Comparison of ENCODE assay signal across 23 cellular contexts in the genomic region with DNA sequence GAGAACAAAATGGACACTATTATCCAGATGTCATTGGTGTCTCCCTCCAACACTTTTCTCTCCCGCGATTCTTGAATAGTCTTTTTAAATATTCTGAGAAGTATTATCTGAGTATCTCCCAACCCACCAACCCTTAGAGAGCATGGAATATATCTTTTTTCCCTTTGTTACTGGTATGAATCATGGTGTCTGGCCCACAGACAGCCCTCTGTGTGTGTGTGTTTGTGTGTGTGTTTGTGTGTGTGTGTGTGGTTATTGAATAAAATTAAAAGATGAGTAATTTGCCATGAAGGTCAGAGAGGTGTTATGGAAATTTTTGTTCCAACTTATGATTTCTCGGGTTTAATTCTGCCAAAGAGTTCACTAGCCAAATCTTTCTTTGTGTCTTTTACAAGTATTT. TPM values are rescaled to one million over a fixed set of nuclear protein-coding genes. Genes with fewer than 3 reads are reported as not detected.
DNase-seq lines count a peak whose midpoint lies in the region; ATAC-seq and TF ChIP-seq lines count a peak whose summit lies in the region.
"Had no signal": no experiment of that assay in that cellular context is flagged by ENCODE, and none has a peak within 500 bp of the region (broad histone marks: within the 10 kb centered on the region; RNA-seq: fewer than 3 reads in every experiment).

No MANE protein-coding gene starts in this region.

- no peaks in the 10 kb centered on the region for H3K27me3 Mint-ChIP-seq in activated naive CD4-positive, alpha-beta T cell treated with anti-CD3 and anti-CD28 coated beads for 36 hours (ENCODE audit: low read depth)
- H3K27me3 Mint-ChIP-seq in activated T-helper 1 cell treated with anti-CD3 and anti-CD28 coated beads, Interleukin-12 subunit alpha, Interleukin-12 subunit beta, Interleukin-2, Interleukin-4 antibody, amounts not matched to agents 30 ng/mL and 10 ng/mL and 1 ng/mL, durations not matched to agents 14 hours and 24 hours and 36 hours (ENCODE audit: insufficient read depth): no peaks in the 10 kb centered on the region

- TF ChIP-seq CTCF in fibroblast of pulmonary artery (IDR thresholded peaks at IDR 0.05; ENCODE audit: low read length, missing control alignments): no peak

- no peak overlapping the region for H3K4me3 ChIP-seq in fibroblast of pulmonary artery (replicated peaks; ENCODE audit: low read depth, low read length)
- H3K4me3 ChIP-seq: heart left ventricle, pancreas, smooth muscle cell, uterus had no signal

- DNase-seq in activated naive CD4-positive, alpha-beta T cell treated with anti-CD3 and anti-CD28 coated beads for 36 hours: no peak
- no peak for DNase-seq in activated naive CD4-positive, alpha-beta T cell treated with Interleukin-2 at 50 U/mL for 16 hours
- peak; percentile 21 for DNase-seq in HCEC 1CT
- DNase-seq in activated T-helper 1 cell treated with anti-CD3 and anti-CD28 coated beads, Interleukin-12 subunit alpha, Interleukin-12 subunit beta, Interleukin-2, Interleukin-4 antibody, amounts not matched to agents 30 ng/mL and 10 ng/mL and 1 ng/mL, durations not matched to agents 14 hours and 24 hours and 36 hours (ENCODE audit: low spot score): no peak
- peak; percentile 7 for DNase-seq in fibroblast of pulmonary artery (ENCODE audit: low read depth)
- DNase-seq in cardiac septum (ENCODE audit: low spot score): no peak
- no peak for DNase-seq in left ventricle myocardium superior
- DNase-seq: activated CD8-positive, alpha-beta memory T cell treated with anti-CD3 and anti-CD28 coated beads for 24 hours; C1 segment of cervical spinal cord; effector CD4-positive, alpha-beta T cell; H9; heart left ventricle; NCI-H1092; NCI-H1694 treated with DMSO at 0.1 percent for 48 hours; NCI-H524 treated with DMSO at 0.1 percent for 48 hours; pancreas; PC-3; stimulated activated naive CD4-positive, alpha-beta T cell treated with Interleukin-2 at 50 U/mL for 16 hours; uterus had no signal

- peaks cover 26% of the 10 kb centered on the region for H3K36me3 Mint-ChIP-seq in activated naive CD4-positive, alpha-beta T cell treated with anti-CD3 and anti-CD28 coated beads for 36 hours (ENCODE audit: low read depth)
- peaks cover 31% of the 10 kb centered on the region for H3K36me3 Mint-ChIP-seq in activated T-helper 1 cell treated with anti-CD3 and anti-CD28 coated beads, Interleukin-12 subunit alpha, Interleukin-12 subunit beta, Interleukin-2, Interleukin-4 antibody, amounts not matched to agents 30 ng/mL and 10 ng/mL and 1 ng/mL, durations not matched to agents 14 hours and 24 hours and 36 hours (ENCODE audit: low read depth)

- H3K4me3 Mint-ChIP-seq in activated naive CD4-positive, alpha-beta T cell treated with anti-CD3 and anti-CD28 coated beads for 36 hours: no peak overlapping the region
- H3K4me3 Mint-ChIP-seq in activated T-helper 1 cell treated with anti-CD3 and anti-CD28 coated beads, Interleukin-12 subunit alpha, Interleukin-12 subunit beta, Interleukin-2, Interleukin-4 antibody, amounts not matched to agents 30 ng/mL and 10 ng/mL and 1 ng/mL, durations not matched to agents 14 hours and 24 hours and 36 hours: no peak overlapping the region
- H3K4me3 Mint-ChIP-seq: H9, neural crest cell had no signal

- H3K4me1 Mint-ChIP-seq in activated naive CD4-positive, alpha-beta T cell treated with anti-CD3 and anti-CD28 coated beads for 36 hours (ENCODE audit: low read depth): peaks cover 70% of the 10 kb centered on the region
- peaks cover 23% of the 10 kb centered on the region for H3K4me1 Mint-ChIP-seq in activated T-helper 1 cell treated with anti-CD3 and anti-CD28 coated beads, Interleukin-12 subunit alpha, Interleukin-12 subunit beta, Interleukin-2, Interleukin-4 antibody, amounts not matched to agents 30 ng/mL and 10 ng/mL and 1 ng/mL, durations not matched to agents 14 hours and 24 hours and 36 hours (ENCODE audit: low read depth)
- H3K4me1 Mint-ChIP-seq: H9, neural crest cell had no signal

- intact Hi-C loops in activated naive CD4-positive, alpha-beta T cell treated with anti-CD3 and anti-CD28 coated beads for 36 hours (cut with micrococcal nuclease): loop anchor here (1.0 to 5.0 kb wide), 3 partner anchors 9 to 35 kb away; no protein-coding TSS in a partner anchor
- intact Hi-C loops in activated T-helper 1 cell treated with anti-CD3 and anti-CD28 coated beads, Interleukin-12 subunit alpha, Interleukin-12 subunit beta, Interleukin-2, Interleukin-4 antibody, amounts not matched to agents 30 ng/mL and 10 ng/mL and 1 ng/mL, durations not matched to agents 14 hours and 24 hours and 36 hours (cut with micrococcal nuclease): loop anchor here (1.0 kb wide), 1 partner anchor 18 kb away; no protein-coding TSS in a partner anchor
- intact Hi-C loops in cardiac septum (cut with DNase I) (no loop called here), left ventricle myocardium superior (cut with micrococcal nuclease) (loop anchor here (10.0 kb wide), 1 partner anchor 107 kb away; no protein-coding TSS in a partner anchor)

- peaks cover 18% of the 10 kb centered on the region for H3K9me3 Mint-ChIP-seq in activated naive CD4-positive, alpha-beta T cell treated with anti-CD3 and anti-CD28 coated beads for 36 hours
- peaks cover 20% of the 10 kb centered on the region for H3K9me3 Mint-ChIP-seq in activated T-helper 1 cell treated with anti-CD3 and anti-CD28 coated beads, Interleukin-12 subunit alpha, Interleukin-12 subunit beta, Interleukin-2, Interleukin-4 antibody, amounts not matched to agents 30 ng/mL and 10 ng/mL and 1 ng/mL, durations not matched to agents 14 hours and 24 hours and 36 hours
- H3K9me3 Mint-ChIP-seq: H9, neural crest cell had no signal

- ATAC-seq in left ventricle myocardium superior (no peak), HG02763 (IDR thresholded peaks at IDR 0.05; ENCODE audit: unreplicated experiment) (no peak)
- ATAC-seq: heart left ventricle, pancreas, PC-3, Right ventricle myocardium inferior had no signal

- H3K27ac Mint-ChIP-seq in activated naive CD4-positive, alpha-beta T cell treated with anti-CD3 and anti-CD28 coated beads for 36 hours: peak overlapping the region; percentile 19
- peak overlapping the region; percentile 65 for H3K27ac Mint-ChIP-seq in activated T-helper 1 cell treated with anti-CD3 and anti-CD28 coated beads, Interleukin-12 subunit alpha, Interleukin-12 subunit beta, Interleukin-2, Interleukin-4 antibody, amounts not matched to agents 30 ng/mL and 10 ng/mL and 1 ng/mL, durations not matched to agents 14 hours and 24 hours and 36 hours
- H3K27ac Mint-ChIP-seq: H9 had no signal

- CTCF ChIA-PET in activated naive CD4-positive, alpha-beta T cell treated with anti-CD3 and anti-CD28 coated beads for 36 hours (lab: Charles Lee): no interaction called here

RNA-seq across cellular contexts. Expression of gene CAMK4, which starts 47.7 kb away (rescaled TPM):
- total RNA-seq in activated naive CD4-positive, alpha-beta T cell treated with anti-CD3 and anti-CD28 coated beads for 36 hours: 10 to 100 TPM; 40.6 to 44.4 TPM
- 51.8 and 56.9 TPM in 2 replicates for total RNA-seq in activated T-helper 1 cell treated with anti-CD3 and anti-CD28 coated beads, Interleukin-12 subunit alpha, Interleukin-12 subunit beta, Interleukin-2, Interleukin-4 antibody, amounts not matched to agents 30 ng/mL and 10 ng/mL and 1 ng/mL, durations not matched to agents 14 hours and 24 hours and 36 hours
- total RNA-seq in cardiac septum (0.48 TPM), left ventricle myocardium superior (0.10 TPM)

Comparison
In these comparisons a context has a peak if more than half of its experiments do, and no peak if none do; other contexts are left out.
1. DNase-seq: peak in HCEC 1CT (single experiment) and fibroblast of pulmonary artery (single experiment); none in activated naive CD4-positive, alpha-beta T cell treated with anti-CD3 and anti-CD28 coated beads for 36 hours (single experiment), activated naive CD4-positive, alpha-beta T cell treated with Interleukin-2 at 50 U/mL for 16 hours (single experiment), activated T-helper 1 cell treated with anti-CD3 and anti-CD28 coated beads, Interleukin-12 subunit alpha, Interleukin-12 subunit beta, Interleukin-2, Interleukin-4 antibody, amounts not matched to agents 30 ng/mL and 10 ng/mL and 1 ng/mL, durations not matched to agents 14 hours and 24 hours and 36 hours (single experiment), cardiac septum (single experiment) and left ventricle myocardium superior (single experiment).
2. RNA of gene CAMK4, which starts 47.7 kb away (total RNA-seq): 51.8 to 56.9 TPM in activated T-helper 1 cell treated with anti-CD3 and anti-CD28 coated beads, Interleukin-12 subunit alpha, Interleukin-12 subunit beta, Interleukin-2, Interleukin-4 antibody, amounts not matched to agents 30 ng/mL and 10 ng/mL and 1 ng/mL, durations not matched to agents 14 hours and 24 hours and 36 hours and 40.6 to 44.4 TPM in activated naive CD4-positive, alpha-beta T cell treated with anti-CD3 and anti-CD28 coated beads for 36 hours; 0.48 TPM in cardiac septum (single experiment) and 0.10 TPM in left ventricle myocardium superior (single experiment); every median in the first group is over 10 times any median in the second.